In genomic region chr12:70576341-70577282, GRCh38 we compare ENCODE assay signal across 8 cellular contexts.
A peak's percentile ranks its signal among the peaks of the same experiment; 100 is the strongest.
DNase-seq lines count a peak whose midpoint lies in the region; ATAC-seq and TF ChIP-seq lines count a peak whose summit lies in the region.

No MANE protein-coding gene starts in this region.

- H3K27ac Mint-ChIP-seq in CD4-positive, alpha-beta memory T cell: no peak overlapping the region
- H3K27ac Mint-ChIP-seq in memory B cell: no peak overlapping the region

- no peaks in the 10 kb centered on the region for H3K27me3 ChIP-seq in CD4-positive, alpha-beta memory T cell (ENCODE audit: insufficient read depth, low read length)
- no peaks in the 10 kb centered on the region for H3K27me3 ChIP-seq in dorsolateral prefrontal cortex

- ATAC-seq in GM19351 (IDR thresholded peaks at IDR 0.05; ENCODE audit: unreplicated experiment): peak; percentile 53
- ATAC-seq in memory B cell (ENCODE audit: low read depth): peak; percentile 37

- CTCF ChIA-PET in CD4-positive, alpha-beta memory T cell (lab: Charles Lee; ENCODE audit: partially characterized antibody): interaction anchor here (0.6 to 6.4 kb wide), 15 partner anchors 8 to 1219 kb away, joined by 3 to 126 read pairs (median 4); no protein-coding TSS in a partner anchor

- no peaks in the 10 kb centered on the region for H3K4me1 ChIP-seq in CD4-positive, alpha-beta memory T cell (ENCODE audit: insufficient read depth, low read length)

- intact Hi-C loops in CD4-positive, alpha-beta memory T cell (cut with micrococcal nuclease): loop anchor here (1.0 to 5.0 kb wide), 4 partner anchors 154 to 1219 kb away; partner anchors contain the start of gene YEATS4
- intact Hi-C loops in dorsolateral prefrontal cortex (cut with DNase I): loop anchor here (2.0 to 10.0 kb wide), 6 partner anchors 209 to 699 kb away; partner anchors contain the start of genes CNOT2 (in 2 of the 2) and KCNMB4 (in 2 of the 2)

- H3K4me3 Mint-ChIP-seq in CD4-positive, alpha-beta memory T cell: no peak overlapping the region
- no peak overlapping the region for H3K4me3 Mint-ChIP-seq in memory B cell

- no peaks in the 10 kb centered on the region for H3K9me3 ChIP-seq in CD4-positive, alpha-beta memory T cell (ENCODE audit: control insufficient read depth in 1 of 2, low read length in 2 of 2)

- H3K27me3 Mint-ChIP-seq in CD4-positive, alpha-beta memory T cell: peaks cover 7 to 18% of the 10 kb centered on the region in 2 donors
- no peaks in the 10 kb centered on the region for H3K27me3 Mint-ChIP-seq in memory B cell

- no peaks in the 10 kb centered on the region for H3K9me3 Mint-ChIP-seq in CD4-positive, alpha-beta memory T cell
- H3K9me3 Mint-ChIP-seq in memory B cell: no peaks in the 10 kb centered on the region

- H3K36me3 Mint-ChIP-seq in CD4-positive, alpha-beta memory T cell: no peaks in the 10 kb centered on the region
- no peaks in the 10 kb centered on the region for H3K36me3 Mint-ChIP-seq in memory B cell

- no peak overlapping the region for H3K27ac ChIP-seq in CD4-positive, alpha-beta memory T cell (ENCODE audit: low read depth, low read length)
- peak overlapping the region in 53 of 59 donors; percentile 7 to 88 (median 63) for H3K27ac ChIP-seq in dorsolateral prefrontal cortex

- DNase-seq in CD4-positive, alpha-beta memory T cell: peak in 4 of 5 donors; percentile 38 to 47 (median 42)
- DNase-seq in LHCN-M2 (ENCODE audit: low read depth) (peak; percentile 69), OCI-M1 (lab: John Stamatoyannopoulos, UW) (peak; percentile 81), dorsolateral prefrontal cortex (peak in 1 of 10 donors; percentile 39), memory B cell (ENCODE audit: low spot score in 2 of 2) (peak in 1 of 2 donors; percentile 45)
- DNase-seq in stimulated activated CD4-positive, alpha-beta T cell treated with anti-CD3 and anti-CD28 coated beads, Interleukin-2, amount 100 ng/mL, for 24 hours: no peak
- DNase-seq in activated CD8-positive, alpha-beta memory T cell treated with anti-CD3 and anti-CD28 coated beads, Interleukin-2, amount 50 U/mL, for 48 hours: no peak

- TF ChIP-seq CTCF in dorsolateral prefrontal cortex (IDR thresholded peaks at IDR 0.05 in 54 of 56, conservative IDR thresholded peaks at IDR 0.05 in 2 of 56; ENCODE audit: low read depth in 1 of 56, partially characterized antibody in 56 of 56): peak; percentile 77 to 99 (median 90)

- H3K4me1 Mint-ChIP-seq in CD4-positive, alpha-beta memory T cell: no peaks in the 10 kb centered on the region
- H3K4me1 Mint-ChIP-seq in memory B cell: no peaks in the 10 kb centered on the region

- POLR2A ChIA-PET in CD4-positive, alpha-beta memory T cell (lab: Charles Lee; ENCODE audit: partially characterized antibody): interaction anchor here (0.5 to 1.1 kb wide), 2 partner anchors 80 to 697 kb away, joined by 3 to 4 read pairs; no protein-coding TSS in a partner anchor

- no peaks in the 10 kb centered on the region for H3K36me3 ChIP-seq in CD4-positive, alpha-beta memory T cell (ENCODE audit: insufficient read depth, low read length)

- no peak overlapping the region for H3K4me3 ChIP-seq in CD4-positive, alpha-beta memory T cell (ENCODE audit: low read length in 2 of 2)
- H3K4me3 ChIP-seq in dorsolateral prefrontal cortex: peak overlapping the region in 26 of 59 donors; percentile 0 to 43 (median 26)

Comparison
In these comparisons a context has a peak if more than half of its experiments do, and no peak if none do; other contexts are left out.
1. DNase-seq: peak in CD4-positive, alpha-beta memory T cell (4 of 5), LHCN-M2 (single experiment) and OCI-M1 (single experiment); none in stimulated activated CD4-positive, alpha-beta T cell treated with anti-CD3 and anti-CD28 coated beads, Interleukin-2, amount 100 ng/mL, for 24 hours (0 of 2) and activated CD8-positive, alpha-beta memory T cell treated with anti-CD3 and anti-CD28 coated beads, Interleukin-2, amount 50 U/mL, for 48 hours (single experiment).